In genomic region chr3:113695818-113696645, GRCh38 we compare ENCODE assay signal across 8 cellular contexts. TPM values are rescaled to one million over a fixed set of nuclear protein-coding genes. Genes with fewer than 3 reads are reported as not detected.
DNase-seq lines count a peak whose midpoint lies in the region; ATAC-seq and TF ChIP-seq lines count a peak whose summit lies in the region.

Gene USF3, minus strand, starts transcription at chr3:113696642. Its CDS starts 21,764 bp downstream, at chr3:113674878.

- peaks cover 2% of the 10 kb centered on the region for H3K27me3 Mint-ChIP-seq in glutamatergic neuron (ENCODE audit: unreplicated experiment)

- H4K20me1 ChIP-seq in IMR-90 (ENCODE audit: insufficient read depth, low read length), result no peaks in the 10 kb centered on the region

- peaks cover 4% of the 10 kb centered on the region for H3K4me1 ChIP-seq in IMR-90 (ENCODE audit: control insufficient read depth, insufficient read depth, low read length)
- peaks cover 4% of the 10 kb centered on the region for H3K4me1 ChIP-seq in ovary (ENCODE audit: insufficient read depth)
- H3K4me1 ChIP-seq in thyroid gland, result peaks cover 18 to 34% of the 10 kb centered on the region in 2 donors

- 0 out of 2 replicates have a peak, but pooled peaks have one; percentile 43 for TF ChIP-seq POLR2A in IMR-90 (IDR thresholded peaks at IDR 0.05; ENCODE audit: low read depth, low read length)
- peak; percentile 13 for TF ChIP-seq POLR2A in ovary (IDR thresholded peaks at IDR 0.05)
- TF ChIP-seq POLR2A in thyroid gland (IDR thresholded peaks at IDR 0.05), result peak in 1 of 2 donors; percentile 58

- peak within 1 kb of the TSS; percentile 95 for H3K4me3 ChIP-seq in IMR-90 (ENCODE audit: insufficient read depth, low read depth, low read length)
- H3K4me3 ChIP-seq in ovary, result peak within 1 kb of the TSS; percentile 89
- H3K4me3 ChIP-seq in thyroid gland (replicated peaks in 1 of 3), result peak within 1 kb of the TSS; percentile 44 to 93 (median 92)

- peak within 1 kb of the TSS; percentile 100 for H3K4me3 Mint-ChIP-seq in glutamatergic neuron (ENCODE audit: unreplicated experiment)

- POLR2A ChIA-PET in IMR-90 (lab: Charles Lee; ENCODE audit: unreplicated experiment), result no interaction called here

- H2BK120ac ChIP-seq in IMR-90 (ENCODE audit: low read depth, low read length), result peak within 1 kb of the TSS; percentile 96

- H3K9me1 ChIP-seq in IMR-90 (ENCODE audit: insufficient read depth, low read length), result peaks cover 3% of the 10 kb centered on the region

- TF ChIP-seq CTCF in IMR-90 (conservative IDR thresholded peaks at IDR 0.05; ENCODE audit: low read depth, low read length) (no peak), glutamatergic neuron (IDR thresholded peaks at IDR 0.05; ENCODE audit: partially characterized antibody, unreplicated experiment) (no peak), ovary (IDR thresholded peaks at IDR 0.05) (peak in 1 of 3 donors; percentile 22), thyroid gland (IDR thresholded peaks at IDR 0.05) (no peak)

- no peaks in the 10 kb centered on the region for H3K36me3 Mint-ChIP-seq in glutamatergic neuron (ENCODE audit: unreplicated experiment)

- H4K8ac ChIP-seq in IMR-90 (ENCODE audit: low read depth in 2 of 2, low read length in 2 of 2), result peak within 1 kb of the TSS; percentile 90 to 99

- H3K79me1 ChIP-seq in IMR-90 (ENCODE audit: low read depth in 1 of 2, low read length in 2 of 2), result peaks cover 24 to 49% of the 10 kb centered on the region in 2 experiments

- DNase-seq in EH (ENCODE audit: low read depth), result peak; percentile 70
- DNase-seq in IMR-90, result peak; percentile 44
- DNase-seq in SK-N-DZ (ENCODE audit: low spot score), result peak; percentile 64
- peak; percentile 82 for DNase-seq in activated naive CD4-positive, alpha-beta T cell treated with Interleukin-2 at 50 U/mL for 16 hours
- peak; percentile 70 for DNase-seq in glutamatergic neuron
- DNase-seq in ovary, result peak; percentile 73 to 85 (median 83)
- peak; percentile 73 to 77 for DNase-seq in thyroid gland

- H3K27ac Mint-ChIP-seq in glutamatergic neuron (ENCODE audit: unreplicated experiment), result peak within 1 kb of the TSS; percentile 99

- peak within 1 kb of the TSS; percentile 98 for H2AK9ac ChIP-seq in IMR-90 (replicated peaks; ENCODE audit: low read depth, low read length, poor library complexity)

- peaks cover 3% of the 10 kb centered on the region for H3K9me3 Mint-ChIP-seq in glutamatergic neuron (ENCODE audit: unreplicated experiment)

- peaks cover 8% of the 10 kb centered on the region for H3K4me1 Mint-ChIP-seq in glutamatergic neuron (ENCODE audit: low read depth, unreplicated experiment)

- BruUV-seq in IMR-90 (replicated peaks; lab: Mats Ljungman, UMichigan), result no TSS peak

- H3K14ac ChIP-seq in IMR-90 (replicated peaks; ENCODE audit: low read depth, low read length), result peak within 1 kb of the TSS; percentile 100

- peak within 1 kb of the TSS; percentile 97 for H3K27ac ChIP-seq in IMR-90 (ENCODE audit: insufficient read depth, low read length)
- peak within 1 kb of the TSS; percentile 99 to 100 for H3K27ac ChIP-seq in ovary
- peak within 1 kb of the TSS; percentile 98 to 99 (median 99) for H3K27ac ChIP-seq in thyroid gland

- TF ChIP-seq EP300 in ovary (IDR thresholded peaks at IDR 0.05), result no peak

- H2AFZ ChIP-seq in IMR-90 (replicated peaks; ENCODE audit: low read length, poor library complexity), result peak within 1 kb of the TSS; percentile 96

- peak within 1 kb of the TSS; percentile 98 for H2BK5ac ChIP-seq in IMR-90 (ENCODE audit: low read depth, low read length, poor library complexity, severe bottlenecking)

- H2BK20ac ChIP-seq in IMR-90 (ENCODE audit: low read depth, low read length), result peak within 1 kb of the TSS; percentile 69; the same call in 1 of the 2 replicates

- peak within 1 kb of the TSS; percentile 99 for H3K4me2 ChIP-seq in IMR-90 (ENCODE audit: low read depth, low read length)

- H3K56ac ChIP-seq in IMR-90 (ENCODE audit: extremely low read depth, insufficient read depth, low read length), result peak within 1 kb of the TSS; percentile 96

- dilution Hi-C loops in IMR-90 (cut with HindIII; ENCODE audit: low sequenced_read_pairs, unreplicated experiment), result no loop called here

- peak within 1 kb of the TSS; percentile 78; the same call in 1 of the 2 replicates for H2AK5ac ChIP-seq in IMR-90 (ENCODE audit: low read depth, low read length)

- H4K5ac ChIP-seq in IMR-90 (ENCODE audit: low read depth, low read length), result peak within 1 kb of the TSS; percentile 94

- H3K36me3 ChIP-seq in IMR-90 (ENCODE audit: control insufficient read depth, insufficient read depth, low read length) (no peaks in the 10 kb centered on the region), ovary (no peaks in the 10 kb centered on the region), thyroid gland (no peaks in the 10 kb centered on the region)

- H3K9ac ChIP-seq in IMR-90 (ENCODE audit: low read depth, low read length), result peak within 1 kb of the TSS; percentile 96

- 0% methylated on average over 19 of the region's 75 CpGs; no CpG with 5 or more reads in 1 of the 2 experiments for WGBS in IMR-90 (ENCODE audit: extremely low coverage in 2 of 2, insufficient read length in 1 of 2), 2 experiments
- WGBS in ovary, 3 donors, result 0 to 1% (median 0%) methylated on average over 36 to 74 of the region's 75 CpGs
- WGBS in thyroid gland, 2 donors, result 0 to 2% methylated on average over 17 to 19 of the region's 75 CpGs

- peak within 1 kb of the TSS; percentile 95 for H2BK15ac ChIP-seq in IMR-90 (ENCODE audit: low read depth, low read length)

- H3K9me3 ChIP-seq in IMR-90 (ENCODE audit: control insufficient read depth, insufficient read depth, low read length) (no peaks in the 10 kb centered on the region), ovary (no peaks in the 10 kb centered on the region), thyroid gland (no peaks in the 10 kb centered on the region)

- in situ Hi-C loops in IMR-90 (cut with MboI; ENCODE audit: low sequenced_read_pairs), result no loop called here

- H3K23ac ChIP-seq in IMR-90 (ENCODE audit: low read depth, low read length), result peak within 1 kb of the TSS; percentile 99

- H3K18ac ChIP-seq in IMR-90 (ENCODE audit: low read depth, low read length), result peak within 1 kb of the TSS; percentile 83

- H3K27me3 ChIP-seq in IMR-90 (ENCODE audit: control insufficient read depth, insufficient read depth, low read length), result no peaks in the 10 kb centered on the region
- H3K27me3 ChIP-seq in ovary, result no peaks in the 10 kb centered on the region
- no peaks in the 10 kb centered on the region for H3K27me3 ChIP-seq in thyroid gland

- peak within 1 kb of the TSS; percentile 95 for H4K91ac ChIP-seq in IMR-90 (ENCODE audit: insufficient read depth, low read depth, low read length)

- intact Hi-C loops in IMR-90 (cut with micrococcal nuclease), result no loop called here
- intact Hi-C loops in ovary (cut with DNase I), result loop anchor here in 1 of 4 donors (2.0 kb wide), 1 partner anchor 51 kb away; the partner anchor contains the start of genes ATP6V1A and NAA50
- intact Hi-C loops in thyroid gland (cut with DNase I), result no loop called here

- no peak for TF ChIP-seq RAD21 in IMR-90 (IDR thresholded peaks at IDR 0.05; ENCODE audit: low read length)

- ATAC-seq in GM21528 (IDR thresholded peaks at IDR 0.05; ENCODE audit: low FRiP score, unreplicated experiment) (peak; percentile 68), IMR-90 (ENCODE audit: low read depth) (peak; percentile 81)

- CTCF ChIA-PET in IMR-90 (lab: Yijun Ruan, JAX), result interaction anchor here (1.1 kb wide), 1 partner anchor 69 kb away, joined by 3 read pairs; no protein-coding TSS in a partner anchor

- peak within 1 kb of the TSS; percentile 99 for H3K4ac ChIP-seq in IMR-90 (ENCODE audit: low read depth, low read length)

TF ChIP-seq in IMR-90, 13 proteins besides CTCF, POLR2A, EP300 and RAD21:
- TF ChIP-seq CHD1 (IDR thresholded peaks at IDR 0.05; ENCODE audit: low read depth, low read length), result no peak
- TF ChIP-seq USF2 (IDR thresholded peaks at IDR 0.05; ENCODE audit: low read depth, low read length), result no peak
- no peak for TF ChIP-seq SMC3 (IDR thresholded peaks at IDR 0.05; ENCODE audit: low read depth, low read length)
- TF ChIP-seq MAFK (IDR thresholded peaks at IDR 0.05; ENCODE audit: low read depth, low read length), result no peak
- TF ChIP-seq ELK1 (IDR thresholded peaks at IDR 0.05; ENCODE audit: borderline replicate concordance, low read depth, low read length), result no peak
- no peak for TF ChIP-seq NFE2L2 (IDR thresholded peaks at IDR 0.05; ENCODE audit: low read depth, low read length)
- TF ChIP-seq RFX5 (IDR thresholded peaks at IDR 0.05; ENCODE audit: low read depth, low read length), result no peak

RNA-seq across cellular contexts. Expression of gene USF3, which starts in this region (rescaled TPM):
- 5.2 and 6.1 TPM in 2 replicates for total RNA-seq in IMR-90 (2012; rRNA removed)
- 2.8 and 3.0 TPM in 2 replicates for polyA plus RNA-seq in IMR-90 (2012; rRNA removed)
- polyA plus RNA-seq in IMR-90 (2012; cell fraction: cytosol; rRNA removed), result 0.74 and 0.76 TPM in 2 replicates
- polyA plus RNA-seq in IMR-90 (2012; cell fraction: nucleus; rRNA removed; ENCODE audit: low replicate concordance), result 0.59 and 3.7 TPM in 2 replicates
- polyA plus RNA-seq in SK-N-DZ (2014; cell fraction: cytosol; rRNA removed), result 4.6 and 5.8 TPM in 2 replicates
- 1.7 and 3.5 TPM in 2 replicates for polyA plus RNA-seq in SK-N-DZ (2014; cell fraction: nucleus; rRNA removed)
- total RNA-seq in glutamatergic neuron (ENCODE audit: unreplicated experiment), result 14.9 TPM
- total RNA-seq in ovary, result 10 to 100 TPM; 14.0 to 18.7 (median 16.2) TPM
- polyA plus RNA-seq in ovary, result 1 to 10 TPM; 4.8 to 9.2 TPM
- 10 to 100 TPM; 21.4 to 33.4 (median 26.3) TPM for total RNA-seq in thyroid gland

Comparison
In these comparisons a context has a peak if more than half of its experiments do, and no peak if none do; other contexts are left out.
1. Peak in every context shown above with its lines: DNase-seq, ATAC-seq, H3K4me3 ChIP-seq and H3K27ac ChIP-seq.